In genomic region chr17:1767358-1767757, GRCh38 we compare ENCODE assay signal across 22 cellular contexts. TPM values are rescaled to one million over a fixed set of nuclear protein-coding genes. Genes with fewer than 3 reads are reported as not detected.
A peak's percentile ranks its signal among the peaks of the same experiment; 100 is the strongest.
DNase-seq lines count a peak whose midpoint lies in the region; ATAC-seq and TF ChIP-seq lines count a peak whose summit lies in the region.
"Had no signal": no experiment of that assay in that cellular context is flagged by ENCODE, and none has a peak within 500 bp of the region (broad histone marks: within the 10 kb centered on the region; RNA-seq: fewer than 3 reads in every experiment).

No MANE protein-coding gene starts in this region.

- no peak overlapping the region for H2AFZ ChIP-seq in PC-9

- H3F3A ChIP-seq in PC-9 (ENCODE audit: insufficient read depth, low read depth), result no peaks in the 10 kb centered on the region

- no peaks in the 10 kb centered on the region for H3K36me3 ChIP-seq in PC-9 (ENCODE audit: low read depth)
- H3K36me3 ChIP-seq: adrenal gland, sigmoid colon had no signal

- no peaks in the 10 kb centered on the region for H3K27me3 Mint-ChIP-seq in activated naive CD8-positive, alpha-beta T cell
- H3K27me3 Mint-ChIP-seq in activated naive CD8-positive, alpha-beta T cell treated with anti-CD3 and anti-CD28 coated beads for 36 hours, result no peaks in the 10 kb centered on the region
- H3K27me3 Mint-ChIP-seq in naive B cell, result no peaks in the 10 kb centered on the region
- H3K27me3 Mint-ChIP-seq in type B pancreatic cell, result no peaks in the 10 kb centered on the region

- peak; percentile 25; the same call in 1 of the 2 replicates for TF ChIP-seq CTCF in PC-9 (conservative IDR thresholded peaks at IDR 0.05)
- TF ChIP-seq CTCF in type B pancreatic cell (conservative IDR thresholded peaks at IDR 0.05), result peak; percentile 21

- ATAC-seq in naive B cell (ENCODE audit: low read depth in 2 of 2) (no peak), HG03175 (IDR thresholded peaks at IDR 0.05; ENCODE audit: unreplicated experiment) (no peak)
- ATAC-seq: activated T-cell treated with anti-CD3 and anti-CD28 coated beads, Interleukin-2, amount 50 U/mL, for 72 hours; lower lobe of right lung had no signal

- H3K9me2 ChIP-seq in PC-9 (ENCODE audit: insufficient read depth), result no peaks in the 10 kb centered on the region

- H3K4me3 Mint-ChIP-seq in activated naive CD8-positive, alpha-beta T cell, result peak overlapping the region; percentile 5
- H3K4me3 Mint-ChIP-seq in activated naive CD8-positive, alpha-beta T cell treated with anti-CD3 and anti-CD28 coated beads for 36 hours, result no peak overlapping the region
- H3K4me3 Mint-ChIP-seq in naive B cell (peak overlapping the region in 5 of 8 donors; percentile 40 to 76 (median 61)), type B pancreatic cell (no peak overlapping the region)
- H3K4me3 Mint-ChIP-seq: activated T-cell treated with anti-CD3 and anti-CD28 coated beads, Interleukin-2, amount 50 U/mL, for 72 hours had no signal

- H3K79me2 ChIP-seq in PC-9 (ENCODE audit: low read depth), result no peaks in the 10 kb centered on the region

- intact Hi-C loops in PC-9 (cut with micrococcal nuclease; ENCODE audit: unreplicated experiment), result no loop called here

- H3K27ac Mint-ChIP-seq in activated naive CD8-positive, alpha-beta T cell, result peak overlapping the region; percentile 38
- no peak overlapping the region for H3K27ac Mint-ChIP-seq in activated naive CD8-positive, alpha-beta T cell treated with anti-CD3 and anti-CD28 coated beads for 36 hours
- H3K27ac Mint-ChIP-seq in naive B cell (no peak overlapping the region), type B pancreatic cell (no peak overlapping the region)
- H3K27ac Mint-ChIP-seq: activated T-cell treated with anti-CD3 and anti-CD28 coated beads, Interleukin-2, amount 50 U/mL, for 72 hours had no signal

- no peaks in the 10 kb centered on the region for H4K20me1 ChIP-seq in PC-9 (ENCODE audit: insufficient read depth)

- DNase-seq in activated naive CD8-positive, alpha-beta T cell treated with anti-CD3 and anti-CD28 coated beads for 36 hours, result no peak
- DNase-seq in PC-9 (no peak), naive B cell (no peak), type B pancreatic cell (ENCODE audit: extremely low spot score, unreplicated experiment) (no peak), dedifferentiated amniotic fluid mesenchymal stem cell (ENCODE audit: extremely low spot score) (no peak), AG20443 (ENCODE audit: low spot score) (no peak)
- DNase-seq: ACHN; activated CD4-positive, alpha-beta T cell treated with anti-CD3 and anti-CD28 coated beads, Interleukin-2, amount 50 U/mL, for 4 hours; activated T-cell treated with anti-CD3 and anti-CD28 coated beads, Interleukin-2, amount 50 U/mL, for 72 hours; adrenal gland; cerebellar nuclear complex; GDM1; Kasumi-1; lower lobe of right lung; NCI-H1436 treated with DMSO at 0.1 percent for 48 hours; NCI-H226; sigmoid colon; stimulated activated CD4-positive, alpha-beta T cell treated with anti-CD3 and anti-CD28 coated beads, Interleukin-4, amount 100 ng/mL, for 24 hours; trophoblast cell had no signal

- H3K9me3 ChIP-seq in PC-9 (ENCODE audit: insufficient read depth, low read depth), result no peaks in the 10 kb centered on the region
- H3K9me3 ChIP-seq: adrenal gland, lower lobe of right lung, sigmoid colon had no signal

- no peak overlapping the region for H3K4me2 ChIP-seq in PC-9

- POLR2A ChIA-PET in PC-9 (lab: Charles Lee; ENCODE audit: unreplicated experiment), result no interaction called here

- H3K36me3 Mint-ChIP-seq in activated naive CD8-positive, alpha-beta T cell, result no peaks in the 10 kb centered on the region
- peaks cover 2% of the 10 kb centered on the region for H3K36me3 Mint-ChIP-seq in activated naive CD8-positive, alpha-beta T cell treated with anti-CD3 and anti-CD28 coated beads for 36 hours
- no peaks in the 10 kb centered on the region for H3K36me3 Mint-ChIP-seq in naive B cell
- no peaks in the 10 kb centered on the region for H3K36me3 Mint-ChIP-seq in type B pancreatic cell

- peaks cover 45% of the 10 kb centered on the region for H3K4me1 Mint-ChIP-seq in activated naive CD8-positive, alpha-beta T cell (ENCODE audit: low read depth)
- H3K4me1 Mint-ChIP-seq in activated naive CD8-positive, alpha-beta T cell treated with anti-CD3 and anti-CD28 coated beads for 36 hours, result peaks cover 34% of the 10 kb centered on the region
- peaks cover 32 to 64% (median 42%) of the 10 kb centered on the region in 3 donors for H3K4me1 Mint-ChIP-seq in naive B cell
- H3K4me1 Mint-ChIP-seq in type B pancreatic cell (ENCODE audit: unreplicated experiment), result peaks cover 25% of the 10 kb centered on the region

- H3K27me3 ChIP-seq in PC-9 (ENCODE audit: insufficient read depth, low read depth), result no peaks in the 10 kb centered on the region
- H3K27me3 ChIP-seq: adrenal gland, sigmoid colon had no signal

- H3K27ac ChIP-seq in PC-9, result no peak overlapping the region
- H3K27ac ChIP-seq: lower lobe of right lung had no signal

- no peak overlapping the region for H3K4me3 ChIP-seq in PC-9
- H3K4me3 ChIP-seq: adrenal gland, lower lobe of right lung, sigmoid colon had no signal

- CTCF ChIA-PET in PC-9 (lab: Charles Lee), result no interaction called here

- peaks cover 6% of the 10 kb centered on the region; the same call in 1 of the 2 replicates for H3K4me1 ChIP-seq in PC-9 (replicated peaks; ENCODE audit: insufficient read depth)

- no TSS peak for BruUV-seq in PC-9 (replicated peaks; lab: Mats Ljungman, UMichigan)

- H3K9me3 Mint-ChIP-seq in activated naive CD8-positive, alpha-beta T cell (ENCODE audit: low read depth), result no peaks in the 10 kb centered on the region
- H3K9me3 Mint-ChIP-seq in activated naive CD8-positive, alpha-beta T cell treated with anti-CD3 and anti-CD28 coated beads for 36 hours, result no peaks in the 10 kb centered on the region
- H3K9me3 Mint-ChIP-seq in naive B cell (peaks cover 0 to 4% (median 0%) of the 10 kb centered on the region in 7 donors), type B pancreatic cell (no peaks in the 10 kb centered on the region)
- H3K9me3 Mint-ChIP-seq: activated T-cell treated with anti-CD3 and anti-CD28 coated beads, Interleukin-2, amount 50 U/mL, for 72 hours had no signal

RNA-seq across cellular contexts. Expression of gene SERPINF1, which starts 5.5 kb away (rescaled TPM):
- total RNA-seq in activated naive CD8-positive, alpha-beta T cell treated with anti-CD3 and anti-CD28 coated beads for 36 hours, result 1 to 10 TPM; 1.8 to 4.4 TPM
- total RNA-seq in PC-9 (2021), result 0.57 and 0.75 TPM in 2 replicates
- 10 to 100 TPM in 1 of 6 donors, 1 to 10 TPM in 5; 1.3 to 15.3 (median 5.4) TPM for polyA plus RNA-seq in naive B cell (ENCODE audit: low read depth in 6 of 6)
- total RNA-seq in type B pancreatic cell (ENCODE audit: low replicate concordance), result 9.6 and 98.8 TPM in 2 replicates

RNA-seq across cellular contexts. Expression of gene SERPINF2, which starts 24.7 kb away (rescaled TPM):
- under 1 TPM; 0.08 to 0.12 TPM for total RNA-seq in activated naive CD8-positive, alpha-beta T cell treated with anti-CD3 and anti-CD28 coated beads for 36 hours
- total RNA-seq in PC-9 (2021) (9.5 and 10.5 TPM in 2 replicates), type B pancreatic cell (ENCODE audit: low replicate concordance) (28.3 and 36.3 TPM in 2 replicates)
- polyA plus RNA-seq in naive B cell (ENCODE audit: low read depth in 6 of 6), result under 1 TPM in 3 of 6 donors, not detected in 3; 0.25 to 0.59 (median 0.40) TPM
- total RNA-seq: frontal cortex had no signal

RNA-seq across cellular contexts. Expression of gene WDR81, which starts 42.9 kb away (rescaled TPM):
- 10 to 100 TPM; 15.2 to 15.5 TPM for total RNA-seq in activated naive CD8-positive, alpha-beta T cell treated with anti-CD3 and anti-CD28 coated beads for 36 hours
- total RNA-seq in PC-9 (2021) (20.2 and 20.5 TPM in 2 replicates), type B pancreatic cell (ENCODE audit: low replicate concordance) (14.5 and 16.0 TPM in 2 replicates)
- 10 to 100 TPM in 3 of 6 donors, 1 to 10 TPM in 3; 2.1 to 19.1 (median 9.9) TPM for polyA plus RNA-seq in naive B cell (ENCODE audit: low read depth in 6 of 6)

RNA-seq across cellular contexts. Expression of gene TLCD2, which starts 57.2 kb away (rescaled TPM):
- total RNA-seq in activated naive CD8-positive, alpha-beta T cell treated with anti-CD3 and anti-CD28 coated beads for 36 hours, result under 1 TPM; 0.04 to 0.06 TPM
- total RNA-seq in PC-9 (2021) (6.1 and 6.7 TPM in 2 replicates), type B pancreatic cell (ENCODE audit: low replicate concordance) (4.0 and 4.3 TPM in 2 replicates)
- polyA plus RNA-seq in naive B cell (ENCODE audit: low read depth in 6 of 6), result not detected

Comparison
In these comparisons a context has a peak if more than half of its experiments do, and no peak if none do; other contexts are left out.
1. H3K4me3 Mint-ChIP-seq: peak in activated naive CD8-positive, alpha-beta T cell (single experiment) and naive B cell (5 of 8); none in activated naive CD8-positive, alpha-beta T cell treated with anti-CD3 and anti-CD28 coated beads for 36 hours (single experiment) and type B pancreatic cell (single experiment).